ENCODE assay signal across 8 cellular contexts in the genomic region with DNA sequence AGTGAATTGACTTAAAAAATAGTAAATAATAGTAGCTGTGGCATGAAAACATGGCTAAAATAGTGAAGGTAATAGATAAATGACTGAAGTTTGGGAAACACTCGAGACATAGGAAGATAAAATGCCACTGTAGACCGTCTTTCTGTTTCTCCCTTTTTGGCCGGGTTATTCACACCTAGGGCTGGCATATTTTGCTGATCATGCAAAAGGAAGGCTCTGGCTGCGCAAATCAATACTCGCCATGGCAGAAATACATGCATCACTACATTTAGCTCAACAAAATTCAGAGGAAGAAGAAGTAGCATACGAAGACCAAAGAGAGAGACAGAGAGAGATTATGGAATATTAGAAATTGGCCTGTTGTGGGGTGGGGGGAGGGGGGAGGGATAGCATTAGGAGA.
"Had no signal": no experiment of that assay in that cellular context is flagged by ENCODE, and none has a peak within 500 bp of the region (broad histone marks: within the 10 kb centered on the region; RNA-seq: fewer than 3 reads in every experiment).

No MANE protein-coding gene starts in this region.

- FAIRE-seq: G401.6, GM12878, GM12891, GM12892, GM18507, GM19239 had no signal

- DNase-seq: GDM1, GF-D8 had no signal

- H3K4me3 ChIP-seq: GM12878 had no signal

- ATAC-seq: GM12878 had no signal
